ENCODE assay signal across 1 cellular context in the genomic region with DNA sequence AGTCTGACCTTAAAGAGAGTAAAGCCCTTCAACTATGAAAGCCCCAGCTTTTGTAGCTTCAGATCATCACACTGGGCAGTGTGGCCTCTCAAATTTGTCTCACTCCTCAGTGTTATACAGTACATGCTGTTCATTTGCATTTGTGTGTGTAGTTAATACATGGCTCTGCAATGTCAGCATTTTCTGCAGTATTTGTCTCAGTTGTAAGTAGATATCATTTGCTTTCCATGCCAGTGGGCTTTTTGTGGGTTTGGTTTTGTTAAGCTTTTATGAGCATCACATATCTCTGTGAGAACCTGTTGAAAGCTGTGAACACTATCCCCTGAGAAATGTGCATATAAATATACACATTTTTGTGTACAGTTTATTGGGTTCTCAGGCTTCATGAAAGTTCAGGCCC.
TF ChIP-seq lines count a peak whose summit lies in the region.

No MANE protein-coding gene starts in this region.

TF ChIP-seq in H1, 55 proteins besides CTCF, POLR2A, EP300 and RAD21 (continued from another document):
- TF ChIP-seq, protein P1, sequence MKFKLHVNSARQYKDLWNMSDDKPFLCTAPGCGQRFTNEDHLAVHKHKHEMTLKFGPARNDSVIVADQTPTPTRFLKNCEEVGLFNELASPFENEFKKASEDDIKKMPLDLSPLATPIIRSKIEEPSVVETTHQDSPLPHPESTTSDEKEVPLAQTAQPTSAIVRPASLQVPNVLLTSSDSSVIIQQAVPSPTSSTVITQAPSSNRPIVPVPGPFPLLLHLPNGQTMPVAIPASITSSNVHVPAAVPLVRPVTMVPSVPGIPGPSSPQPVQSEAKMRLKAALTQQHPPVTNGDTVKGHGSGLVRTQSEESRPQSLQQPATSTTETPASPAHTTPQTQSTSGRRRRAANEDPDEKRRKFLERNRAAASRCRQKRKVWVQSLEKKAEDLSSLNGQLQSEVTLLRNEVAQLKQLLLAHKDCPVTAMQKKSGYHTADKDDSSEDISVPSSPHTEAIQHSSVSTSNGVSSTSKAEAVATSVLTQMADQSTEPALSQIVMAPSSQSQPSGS (IDR thresholded peaks at IDR 0.05; ENCODE audit: low read length): no peak
- TF ChIP-seq ZNF274 (IDR thresholded peaks at IDR 0.05; ENCODE audit: borderline replicate concordance, extremely low read depth, low read length): no peak
- no peak for TF ChIP-seq NRF1 (IDR thresholded peaks at IDR 0.05; ENCODE audit: low read depth, low read length)
- TF ChIP-seq, protein P2, sequence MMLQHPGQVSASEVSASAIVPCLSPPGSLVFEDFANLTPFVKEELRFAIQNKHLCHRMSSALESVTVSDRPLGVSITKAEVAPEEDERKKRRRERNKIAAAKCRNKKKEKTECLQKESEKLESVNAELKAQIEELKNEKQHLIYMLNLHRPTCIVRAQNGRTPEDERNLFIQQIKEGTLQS (IDR thresholded peaks at IDR 0.05; ENCODE audit: insufficient read depth, low read depth, low read length): no peak
- TF ChIP-seq SIRT6 (IDR thresholded peaks at IDR 0.05; ENCODE audit: low read length): no peak
- no peak for TF ChIP-seq TEAD4 (IDR thresholded peaks at IDR 0.05; ENCODE audit: low read depth, low read length)
- no peak for TF ChIP-seq CBX8 (IDR thresholded peaks at IDR 0.05; ENCODE audit: borderline replicate concordance, low read depth, low read length)
- TF ChIP-seq BRCA1 (IDR thresholded peaks at IDR 0.05; ENCODE audit: low read depth, low read length): no peak
